8 cellular contexts compared by ENCODE assay signal in genomic region chr11:57426439-57426753, GRCh38. TPM values are rescaled to one million over a fixed set of nuclear protein-coding genes. Genes with fewer than 3 reads are reported as not detected.
A peak's percentile ranks its signal among the peaks of the same experiment; 100 is the strongest.
DNase-seq lines count a peak whose midpoint lies in the region; ATAC-seq, FAIRE-seq and TF ChIP-seq lines count a peak whose summit lies in the region.

No MANE protein-coding gene starts in this region.

- H4K20me1 ChIP-seq in osteoblast (ENCODE audit: insufficient read depth, low read length) = no peaks in the 10 kb centered on the region

- H3K27ac ChIP-seq in Peyer's patch (peak overlapping the region; percentile 83 to 86 (median 84)), osteoblast (ENCODE audit: low read depth, low read length) (peak overlapping the region; percentile 96)

- no peaks in the 10 kb centered on the region for H3K27me3 ChIP-seq in Peyer's patch
- H3K27me3 ChIP-seq in osteoblast (ENCODE audit: insufficient read depth, low read length) = no peaks in the 10 kb centered on the region

- H3K27me3 Mint-ChIP-seq in effector memory CD8-positive, alpha-beta T cell = no peaks in the 10 kb centered on the region

- TF ChIP-seq CTCF in Peyer's patch (IDR thresholded peaks at IDR 0.05) = no peak
- TF ChIP-seq CTCF in osteoblast (IDR thresholded peaks at IDR 0.05; ENCODE audit: extremely low read depth, low read depth, low read length) = no peak

- no peak for ATAC-seq in effector memory CD8-positive, alpha-beta T cell (replicated peaks)
- ATAC-seq in GM18861 (IDR thresholded peaks at IDR 0.05; ENCODE audit: unreplicated experiment) = no peak

- peaks cover 49 to 51% of the 10 kb centered on the region in 2 donors for H3K4me1 Mint-ChIP-seq in effector memory CD8-positive, alpha-beta T cell (ENCODE audit: low read depth in 2 of 2)

- H2AFZ ChIP-seq in osteoblast (ENCODE audit: low read length) = peak overlapping the region; percentile 81

- no peak for FAIRE-seq in GM12892 (lab: Jason Lieb, UNC)

- H3K4me3 Mint-ChIP-seq in effector memory CD8-positive, alpha-beta T cell = peak overlapping the region; percentile 79 to 92

- H3K4me1 ChIP-seq in Peyer's patch = peaks cover 0 to 30% (median 24%) of the 10 kb centered on the region in 4 donors
- peaks cover 45% of the 10 kb centered on the region for H3K4me1 ChIP-seq in osteoblast (ENCODE audit: insufficient read depth, low read length)

- TF ChIP-seq POLR2A in GM12892 (IDR thresholded peaks at IDR 0.05; ENCODE audit: low read depth, low read length) (peak; percentile 15), Peyer's patch (IDR thresholded peaks at IDR 0.05) (no peak)

- peaks cover 24% of the 10 kb centered on the region for H3K36me3 Mint-ChIP-seq in effector memory CD8-positive, alpha-beta T cell (ENCODE audit: insufficient read depth)

- no peaks in the 10 kb centered on the region for H3K36me3 ChIP-seq in Peyer's patch
- H3K36me3 ChIP-seq in osteoblast (ENCODE audit: insufficient read depth, low read length) = peaks cover 14% of the 10 kb centered on the region

- peak overlapping the region; percentile 74 for H3K4me2 ChIP-seq in osteoblast (ENCODE audit: insufficient read depth, low read length)

- no peaks in the 10 kb centered on the region for H3K9me3 Mint-ChIP-seq in effector memory CD8-positive, alpha-beta T cell

- H3K9me3 ChIP-seq in Peyer's patch (no peaks in the 10 kb centered on the region), osteoblast (ENCODE audit: low read depth, low read length) (no peaks in the 10 kb centered on the region)

- DNase-seq in GM12892 (ENCODE audit: insufficient read length) (no peak), Peyer's patch (no peak), osteoblast (ENCODE audit: insufficient read length, low spot score, missing footprints) (no peak), SW 1271 (lab: John Stamatoyannopoulos, UW) (no peak), NCI-H774 (lab: John Stamatoyannopoulos, UW) (no peak), NCI-H2081 treated with DMSO at 0.1 percent for 48 hours (lab: John Stamatoyannopoulos, UW) (no peak)
- no peak for DNase-seq in effector memory CD8-positive, alpha-beta T cell

- H3K79me2 ChIP-seq in osteoblast (ENCODE audit: insufficient read depth, low read length) = peaks cover 20% of the 10 kb centered on the region

- peak overlapping the region; percentile 91 to 96 for H3K27ac Mint-ChIP-seq in effector memory CD8-positive, alpha-beta T cell

- H3K4me3 ChIP-seq in Peyer's patch (peak overlapping the region; percentile 43 to 64 (median 52)), osteoblast (ENCODE audit: insufficient read depth, low read length) (peak overlapping the region; percentile 69)

RNA-seq across cellular contexts. Expression of gene SLC43A3, which starts 0.5 kb away (rescaled TPM):
- polyA plus RNA-seq in GM12892 (2012; ENCODE audit: missing spikeins) = 99.6 TPM
- 10 to 100 TPM in 3 of 4 donors, 1 to 10 TPM in 1; 5.1 to 38.8 (median 17.6) TPM for total RNA-seq in Peyer's patch
- 51.4 and 61.0 TPM in 2 replicates for total RNA-seq in osteoblast

RNA-seq across cellular contexts. Expression of gene RTN4RL2, which starts 33.9 kb away (rescaled TPM):
- not detected for polyA plus RNA-seq in GM12892 (2012; ENCODE audit: missing spikeins)
- total RNA-seq in Peyer's patch (1 to 10 TPM in 1 of 4 donors, not detected in 3; 1.2 TPM), osteoblast (0.29 and 0.36 TPM in 2 replicates)

RNA-seq across cellular contexts. Expression of gene PRG2, which starts 35.9 kb away (rescaled TPM):
- polyA plus RNA-seq in GM12892 (2012; ENCODE audit: missing spikeins) = 0.70 TPM
- total RNA-seq in Peyer's patch (not detected), osteoblast (not detected in 2 replicates)

RNA-seq across cellular contexts. Expression of gene PRG3, which starts 45.4 kb away (rescaled TPM):
- not detected for polyA plus RNA-seq in GM12892 (2012; ENCODE audit: missing spikeins)
- not detected for total RNA-seq in Peyer's patch
- total RNA-seq in osteoblast = not detected in 2 replicates
